1 cellular context compared by ENCODE assay signal in the genomic region with DNA sequence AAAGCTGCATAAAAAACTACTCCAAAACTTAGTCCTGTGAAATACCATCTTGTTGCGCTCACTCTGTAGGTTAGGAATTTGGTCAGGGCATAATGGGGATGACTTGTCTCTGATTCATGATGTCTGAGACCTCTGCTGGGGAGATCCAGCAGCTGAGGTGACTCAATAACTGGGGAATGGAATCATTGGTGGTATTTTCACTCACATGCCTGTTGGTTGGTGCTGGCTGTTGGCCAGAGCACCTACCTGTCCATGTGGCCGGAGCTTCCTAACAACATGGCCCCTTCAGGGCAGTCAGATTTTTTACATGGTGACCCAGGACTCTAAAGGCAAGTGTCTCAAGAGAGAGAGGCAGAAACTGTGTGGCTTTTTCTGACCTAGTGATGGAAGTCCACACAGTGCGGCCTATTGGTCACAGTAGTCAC.
TF ChIP-seq lines count a peak whose summit lies in the region.

No MANE protein-coding gene starts in this region.

TF ChIP-seq in HCT116, 20 proteins besides CTCF, POLR2A, EP300 and RAD21 (continued from another document):
- TF ChIP-seq, protein P1, sequence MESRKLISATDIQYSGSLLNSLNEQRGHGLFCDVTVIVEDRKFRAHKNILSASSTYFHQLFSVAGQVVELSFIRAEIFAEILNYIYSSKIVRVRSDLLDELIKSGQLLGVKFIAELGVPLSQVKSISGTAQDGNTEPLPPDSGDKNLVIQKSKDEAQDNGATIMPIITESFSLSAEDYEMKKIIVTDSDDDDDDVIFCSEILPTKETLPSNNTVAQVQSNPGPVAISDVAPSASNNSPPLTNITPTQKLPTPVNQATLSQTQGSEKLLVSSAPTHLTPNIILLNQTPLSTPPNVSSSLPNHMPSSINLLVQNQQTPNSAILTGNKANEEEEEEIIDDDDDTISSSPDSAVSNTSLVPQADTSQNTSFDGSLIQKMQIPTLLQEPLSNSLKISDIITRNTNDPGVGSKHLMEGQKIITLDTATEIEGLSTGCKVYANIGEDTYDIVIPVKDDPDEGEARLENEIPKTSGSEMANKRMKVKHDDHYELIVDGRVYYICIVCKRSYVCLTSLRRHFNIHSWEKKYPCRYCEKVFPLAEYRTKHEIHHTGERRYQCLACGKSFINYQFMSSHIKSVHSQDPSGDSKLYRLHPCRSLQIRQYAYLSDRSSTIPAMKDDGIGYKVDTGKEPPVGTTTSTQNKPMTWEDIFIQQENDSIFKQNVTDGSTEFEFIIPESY (IDR thresholded peaks at IDR 0.05; ENCODE audit: extremely low read depth, insufficient replicate concordance, low read length), result no peak
- TF ChIP-seq SP1 (IDR thresholded peaks at IDR 0.05; ENCODE audit: low read depth) (peak; percentile 52), EZH2 (IDR thresholded peaks at IDR 0.05) (no peak), CEBPB (IDR thresholded peaks at IDR 0.05; ENCODE audit: low read depth) (peak; percentile 29; the same call in 1 of the 2 replicates), SIN3A (IDR thresholded peaks at IDR 0.05; ENCODE audit: low read depth) (no peak), CBX3 (IDR thresholded peaks at IDR 0.05; ENCODE audit: low read depth) (peak; percentile 78), SRF (IDR thresholded peaks at IDR 0.05; ENCODE audit: low read depth) (peak; percentile 31; the same call in 1 of the 2 replicates), POLR2AphosphoS5 (IDR thresholded peaks at IDR 0.05; ENCODE audit: low read depth, low read length) (0 out of 2 replicates have a peak, but pooled peaks have one; percentile 24), JUND (IDR thresholded peaks at IDR 0.05) (peak; percentile 65)
- TF ChIP-seq, protein P2, sequence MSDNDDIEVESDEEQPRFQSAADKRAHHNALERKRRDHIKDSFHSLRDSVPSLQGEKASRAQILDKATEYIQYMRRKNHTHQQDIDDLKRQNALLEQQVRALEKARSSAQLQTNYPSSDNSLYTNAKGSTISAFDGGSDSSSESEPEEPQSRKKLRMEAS (IDR thresholded peaks at IDR 0.05), result peak; percentile 55
